Comparison of ENCODE assay signal across 1 cellular context in the genomic region with DNA sequence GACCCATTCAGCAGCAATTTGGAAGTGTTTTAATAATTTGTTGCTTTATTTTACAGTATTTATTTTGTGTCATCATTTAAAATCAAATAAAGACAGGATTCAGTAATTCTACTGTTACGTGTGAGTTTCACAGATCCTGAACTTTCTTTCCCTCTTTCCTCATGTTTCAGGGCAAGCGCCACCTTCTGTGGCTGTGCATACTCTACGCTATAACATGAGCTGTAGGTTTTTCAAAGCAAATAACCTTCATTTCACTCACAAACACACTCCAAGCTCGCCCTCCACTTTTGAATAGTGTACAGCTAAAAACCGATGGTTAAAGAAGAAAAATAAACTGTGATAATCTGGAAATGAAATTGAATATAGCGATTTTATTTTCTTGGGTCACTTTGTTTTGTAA.
TF ChIP-seq lines count a peak whose summit lies in the region.

No MANE protein-coding gene starts in this region.

TF ChIP-seq in SK-N-SH treated with all-trans-retinoic acid at 6 μM for 48 hours, 23 proteins besides CTCF, POLR2A, EP300 and RAD21 (continued from another document):
- TF ChIP-seq, protein P1, sequence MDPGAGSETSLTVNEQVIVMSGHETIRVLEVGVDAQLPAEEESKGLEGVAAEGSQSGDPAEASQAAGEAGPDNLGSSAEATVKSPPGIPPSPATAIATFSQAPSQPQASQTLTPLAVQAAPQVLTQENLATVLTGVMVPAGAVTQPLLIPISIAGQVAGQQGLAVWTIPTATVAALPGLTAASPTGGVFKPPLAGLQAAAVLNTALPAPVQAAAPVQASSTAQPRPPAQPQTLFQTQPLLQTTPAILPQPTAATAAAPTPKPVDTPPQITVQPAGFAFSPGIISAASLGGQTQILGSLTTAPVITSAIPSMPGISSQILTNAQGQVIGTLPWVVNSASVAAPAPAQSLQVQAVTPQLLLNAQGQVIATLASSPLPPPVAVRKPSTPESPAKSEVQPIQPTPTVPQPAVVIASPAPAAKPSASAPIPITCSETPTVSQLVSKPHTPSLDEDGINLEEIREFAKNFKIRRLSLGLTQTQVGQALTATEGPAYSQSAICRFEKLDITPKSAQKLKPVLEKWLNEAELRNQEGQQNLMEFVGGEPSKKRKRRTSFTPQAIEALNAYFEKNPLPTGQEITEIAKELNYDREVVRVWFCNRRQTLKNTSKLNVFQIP (CRISPR knock-in tag; IDR thresholded peaks at IDR 0.05; ENCODE audit: borderline replicate concordance, low read depth), result no peak
- TF ChIP-seq CSRNP3 (CRISPR knock-in tag; IDR thresholded peaks at IDR 0.05) (no peak), ZNF565 (CRISPR knock-in tag; conservative IDR thresholded peaks at IDR 0.05; ENCODE audit: low read depth) (no peak), SNAI2 (CRISPR knock-in tag; IDR thresholded peaks at IDR 0.05) (no peak), RARB (CRISPR knock-in tag; IDR thresholded peaks at IDR 0.05) (no peak)
